ENCODE assay signal across 1 cellular context in the genomic region with DNA sequence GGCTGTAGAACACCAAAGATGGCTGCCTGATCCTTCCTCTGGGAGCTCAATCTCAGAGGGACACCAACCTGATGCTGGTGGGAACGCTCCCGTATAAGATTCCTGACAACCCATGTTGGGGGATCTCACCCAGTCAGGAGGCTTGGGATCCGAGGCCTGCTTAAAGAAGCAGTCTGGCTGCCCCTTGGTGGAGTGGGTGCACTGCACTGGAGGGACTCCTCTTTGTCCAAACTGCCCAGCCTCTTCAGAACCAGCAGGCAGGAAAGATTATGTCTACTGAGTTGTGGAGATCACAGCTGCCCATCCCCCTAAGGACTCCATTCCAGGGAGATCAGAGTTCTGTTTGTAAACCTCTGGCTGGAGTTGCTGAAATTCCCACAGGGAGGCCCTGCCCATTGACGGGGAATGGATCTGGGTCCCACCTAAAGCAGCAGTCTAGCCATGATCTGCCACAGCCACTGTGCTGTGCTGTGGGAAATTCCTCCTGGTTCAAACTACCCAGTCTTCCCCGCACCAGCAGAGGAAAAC.
TF ChIP-seq lines count a peak whose summit lies in the region.

No MANE protein-coding gene starts in this region.

TF ChIP-seq in HepG2, 621 proteins besides CTCF, POLR2A, EP300 and RAD21 (continues in another document):
- TF ChIP-seq, protein P1, sequence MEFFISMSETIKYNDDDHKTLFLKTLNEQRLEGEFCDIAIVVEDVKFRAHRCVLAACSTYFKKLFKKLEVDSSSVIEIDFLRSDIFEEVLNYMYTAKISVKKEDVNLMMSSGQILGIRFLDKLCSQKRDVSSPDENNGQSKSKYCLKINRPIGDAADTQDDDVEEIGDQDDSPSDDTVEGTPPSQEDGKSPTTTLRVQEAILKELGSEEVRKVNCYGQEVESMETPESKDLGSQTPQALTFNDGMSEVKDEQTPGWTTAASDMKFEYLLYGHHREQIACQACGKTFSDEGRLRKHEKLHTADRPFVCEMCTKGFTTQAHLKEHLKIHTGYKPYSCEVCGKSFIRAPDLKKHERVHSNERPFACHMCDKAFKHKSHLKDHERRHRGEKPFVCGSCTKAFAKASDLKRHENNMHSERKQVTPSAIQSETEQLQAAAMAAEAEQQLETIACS (CRISPR knock-in tag; IDR thresholded peaks at IDR 0.05) = no peak
- TF ChIP-seq, protein P2, sequence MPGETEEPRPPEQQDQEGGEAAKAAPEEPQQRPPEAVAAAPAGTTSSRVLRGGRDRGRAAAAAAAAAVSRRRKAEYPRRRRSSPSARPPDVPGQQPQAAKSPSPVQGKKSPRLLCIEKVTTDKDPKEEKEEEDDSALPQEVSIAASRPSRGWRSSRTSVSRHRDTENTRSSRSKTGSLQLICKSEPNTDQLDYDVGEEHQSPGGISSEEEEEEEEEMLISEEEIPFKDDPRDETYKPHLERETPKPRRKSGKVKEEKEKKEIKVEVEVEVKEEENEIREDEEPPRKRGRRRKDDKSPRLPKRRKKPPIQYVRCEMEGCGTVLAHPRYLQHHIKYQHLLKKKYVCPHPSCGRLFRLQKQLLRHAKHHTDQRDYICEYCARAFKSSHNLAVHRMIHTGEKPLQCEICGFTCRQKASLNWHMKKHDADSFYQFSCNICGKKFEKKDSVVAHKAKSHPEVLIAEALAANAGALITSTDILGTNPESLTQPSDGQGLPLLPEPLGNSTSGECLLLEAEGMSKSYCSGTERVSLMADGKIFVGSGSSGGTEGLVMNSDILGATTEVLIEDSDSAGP (CRISPR knock-in tag; IDR thresholded peaks at IDR 0.05; ENCODE audit: borderline replicate concordance) = peak; percentile 56; the same call in 1 of the 2 replicates
- TF ChIP-seq HNRNPUL1 (IDR thresholded peaks at IDR 0.05; ENCODE audit: low read depth, low read length) (no peak), ZNF350 (CRISPR knock-in tag; IDR thresholded peaks at IDR 0.05; ENCODE audit: borderline replicate concordance, low read depth) (peak; percentile 36; the same call in 1 of the 2 replicates), ZMYM4 (CRISPR knock-in tag; IDR thresholded peaks at IDR 0.05) (peak; percentile 54; the same call in 1 of the 2 replicates), ZBTB42 (CRISPR knock-in tag; IDR thresholded peaks at IDR 0.05) (0 out of 2 replicates have a peak, but pooled peaks have one; percentile 65), SALL1 (CRISPR knock-in tag; IDR thresholded peaks at IDR 0.05) (peak; percentile 76), SNRNP70 (IDR thresholded peaks at IDR 0.05; ENCODE audit: low read depth, low read length) (no peak), MED1 (CRISPR knock-in tag; IDR thresholded peaks at IDR 0.05) (0 out of 2 replicates have a peak, but pooled peaks have one; percentile 33), TSC22D2 (CRISPR knock-in tag; IDR thresholded peaks at IDR 0.05; ENCODE audit: borderline replicate concordance) (no peak)
- TF ChIP-seq, protein P3, sequence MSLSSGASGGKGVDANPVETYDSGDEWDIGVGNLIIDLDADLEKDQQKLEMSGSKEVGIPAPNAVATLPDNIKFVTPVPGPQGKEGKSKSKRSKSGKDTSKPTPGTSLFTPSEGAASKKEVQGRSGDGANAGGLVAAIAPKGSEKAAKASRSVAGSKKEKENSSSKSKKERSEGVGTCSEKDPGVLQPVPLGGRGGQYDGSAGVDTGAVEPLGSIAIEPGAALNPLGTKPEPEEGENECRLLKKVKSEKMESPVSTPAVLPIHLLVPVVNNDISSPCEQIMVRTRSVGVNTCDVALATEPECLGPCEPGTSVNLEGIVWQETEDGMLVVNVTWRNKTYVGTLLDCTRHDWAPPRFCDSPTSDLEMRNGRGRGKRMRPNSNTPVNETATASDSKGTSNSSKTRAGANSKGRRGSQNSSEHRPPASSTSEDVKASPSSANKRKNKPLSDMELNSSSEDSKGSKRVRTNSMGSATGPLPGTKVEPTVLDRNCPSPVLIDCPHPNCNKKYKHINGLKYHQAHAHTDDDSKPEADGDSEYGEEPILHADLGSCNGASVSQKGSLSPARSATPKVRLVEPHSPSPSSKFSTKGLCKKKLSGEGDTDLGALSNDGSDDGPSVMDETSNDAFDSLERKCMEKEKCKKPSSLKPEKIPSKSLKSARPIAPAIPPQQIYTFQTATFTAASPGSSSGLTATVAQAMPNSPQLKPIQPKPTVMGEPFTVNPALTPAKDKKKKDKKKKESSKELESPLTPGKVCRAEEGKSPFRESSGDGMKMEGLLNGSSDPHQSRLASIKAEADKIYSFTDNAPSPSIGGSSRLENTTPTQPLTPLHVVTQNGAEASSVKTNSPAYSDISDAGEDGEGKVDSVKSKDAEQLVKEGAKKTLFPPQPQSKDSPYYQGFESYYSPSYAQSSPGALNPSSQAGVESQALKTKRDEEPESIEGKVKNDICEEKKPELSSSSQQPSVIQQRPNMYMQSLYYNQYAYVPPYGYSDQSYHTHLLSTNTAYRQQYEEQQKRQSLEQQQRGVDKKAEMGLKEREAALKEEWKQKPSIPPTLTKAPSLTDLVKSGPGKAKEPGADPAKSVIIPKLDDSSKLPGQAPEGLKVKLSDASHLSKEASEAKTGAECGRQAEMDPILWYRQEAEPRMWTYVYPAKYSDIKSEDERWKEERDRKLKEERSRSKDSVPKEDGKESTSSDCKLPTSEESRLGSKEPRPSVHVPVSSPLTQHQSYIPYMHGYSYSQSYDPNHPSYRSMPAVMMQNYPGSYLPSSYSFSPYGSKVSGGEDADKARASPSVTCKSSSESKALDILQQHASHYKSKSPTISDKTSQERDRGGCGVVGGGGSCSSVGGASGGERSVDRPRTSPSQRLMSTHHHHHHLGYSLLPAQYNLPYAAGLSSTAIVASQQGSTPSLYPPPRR (CRISPR knock-in tag; IDR thresholded peaks at IDR 0.05; ENCODE audit: borderline replicate concordance) = peak; percentile 44; the same call in 1 of the 2 replicates
- TF ChIP-seq, protein P4, sequence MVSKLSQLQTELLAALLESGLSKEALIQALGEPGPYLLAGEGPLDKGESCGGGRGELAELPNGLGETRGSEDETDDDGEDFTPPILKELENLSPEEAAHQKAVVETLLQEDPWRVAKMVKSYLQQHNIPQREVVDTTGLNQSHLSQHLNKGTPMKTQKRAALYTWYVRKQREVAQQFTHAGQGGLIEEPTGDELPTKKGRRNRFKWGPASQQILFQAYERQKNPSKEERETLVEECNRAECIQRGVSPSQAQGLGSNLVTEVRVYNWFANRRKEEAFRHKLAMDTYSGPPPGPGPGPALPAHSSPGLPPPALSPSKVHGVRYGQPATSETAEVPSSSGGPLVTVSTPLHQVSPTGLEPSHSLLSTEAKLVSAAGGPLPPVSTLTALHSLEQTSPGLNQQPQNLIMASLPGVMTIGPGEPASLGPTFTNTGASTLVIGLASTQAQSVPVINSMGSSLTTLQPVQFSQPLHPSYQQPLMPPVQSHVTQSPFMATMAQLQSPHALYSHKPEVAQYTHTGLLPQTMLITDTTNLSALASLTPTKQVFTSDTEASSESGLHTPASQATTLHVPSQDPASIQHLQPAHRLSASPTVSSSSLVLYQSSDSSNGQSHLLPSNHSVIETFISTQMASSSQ (IDR thresholded peaks at IDR 0.05; ENCODE audit: low read depth) = no peak
- TF ChIP-seq, protein P4 (CRISPR knock-in tag; IDR thresholded peaks at IDR 0.05; ENCODE audit: borderline replicate concordance) = peak; percentile 22; the same call in 1 of the 2 replicates
- TF ChIP-seq, protein P5, sequence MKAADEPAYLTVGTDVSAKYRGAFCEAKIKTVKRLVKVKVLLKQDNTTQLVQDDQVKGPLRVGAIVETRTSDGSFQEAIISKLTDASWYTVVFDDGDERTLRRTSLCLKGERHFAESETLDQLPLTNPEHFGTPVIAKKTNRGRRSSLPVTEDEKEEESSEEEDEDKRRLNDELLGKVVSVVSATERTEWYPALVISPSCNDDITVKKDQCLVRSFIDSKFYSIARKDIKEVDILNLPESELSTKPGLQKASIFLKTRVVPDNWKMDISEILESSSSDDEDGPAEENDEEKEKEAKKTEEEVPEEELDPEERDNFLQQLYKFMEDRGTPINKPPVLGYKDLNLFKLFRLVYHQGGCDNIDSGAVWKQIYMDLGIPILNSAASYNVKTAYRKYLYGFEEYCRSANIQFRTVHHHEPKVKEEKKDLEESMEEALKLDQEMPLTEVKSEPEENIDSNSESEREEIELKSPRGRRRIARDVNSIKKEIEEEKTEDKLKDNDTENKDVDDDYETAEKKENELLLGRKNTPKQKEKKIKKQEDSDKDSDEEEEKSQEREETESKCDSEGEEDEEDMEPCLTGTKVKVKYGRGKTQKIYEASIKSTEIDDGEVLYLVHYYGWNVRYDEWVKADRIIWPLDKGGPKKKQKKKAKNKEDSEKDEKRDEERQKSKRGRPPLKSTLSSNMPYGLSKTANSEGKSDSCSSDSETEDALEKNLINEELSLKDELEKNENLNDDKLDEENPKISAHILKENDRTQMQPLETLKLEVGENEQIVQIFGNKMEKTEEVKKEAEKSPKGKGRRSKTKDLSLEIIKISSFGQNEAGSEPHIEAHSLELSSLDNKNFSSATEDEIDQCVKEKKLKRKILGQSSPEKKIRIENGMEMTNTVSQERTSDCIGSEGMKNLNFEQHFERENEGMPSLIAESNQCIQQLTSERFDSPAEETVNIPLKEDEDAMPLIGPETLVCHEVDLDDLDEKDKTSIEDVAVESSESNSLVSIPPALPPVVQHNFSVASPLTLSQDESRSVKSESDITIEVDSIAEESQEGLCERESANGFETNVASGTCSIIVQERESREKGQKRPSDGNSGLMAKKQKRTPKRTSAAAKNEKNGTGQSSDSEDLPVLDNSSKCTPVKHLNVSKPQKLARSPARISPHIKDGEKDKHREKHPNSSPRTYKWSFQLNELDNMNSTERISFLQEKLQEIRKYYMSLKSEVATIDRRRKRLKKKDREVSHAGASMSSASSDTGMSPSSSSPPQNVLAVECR (CRISPR knock-in tag; IDR thresholded peaks at IDR 0.05; ENCODE audit: borderline replicate concordance) = peak; percentile 26; the same call in 1 of the 2 replicates
- TF ChIP-seq, protein P6, sequence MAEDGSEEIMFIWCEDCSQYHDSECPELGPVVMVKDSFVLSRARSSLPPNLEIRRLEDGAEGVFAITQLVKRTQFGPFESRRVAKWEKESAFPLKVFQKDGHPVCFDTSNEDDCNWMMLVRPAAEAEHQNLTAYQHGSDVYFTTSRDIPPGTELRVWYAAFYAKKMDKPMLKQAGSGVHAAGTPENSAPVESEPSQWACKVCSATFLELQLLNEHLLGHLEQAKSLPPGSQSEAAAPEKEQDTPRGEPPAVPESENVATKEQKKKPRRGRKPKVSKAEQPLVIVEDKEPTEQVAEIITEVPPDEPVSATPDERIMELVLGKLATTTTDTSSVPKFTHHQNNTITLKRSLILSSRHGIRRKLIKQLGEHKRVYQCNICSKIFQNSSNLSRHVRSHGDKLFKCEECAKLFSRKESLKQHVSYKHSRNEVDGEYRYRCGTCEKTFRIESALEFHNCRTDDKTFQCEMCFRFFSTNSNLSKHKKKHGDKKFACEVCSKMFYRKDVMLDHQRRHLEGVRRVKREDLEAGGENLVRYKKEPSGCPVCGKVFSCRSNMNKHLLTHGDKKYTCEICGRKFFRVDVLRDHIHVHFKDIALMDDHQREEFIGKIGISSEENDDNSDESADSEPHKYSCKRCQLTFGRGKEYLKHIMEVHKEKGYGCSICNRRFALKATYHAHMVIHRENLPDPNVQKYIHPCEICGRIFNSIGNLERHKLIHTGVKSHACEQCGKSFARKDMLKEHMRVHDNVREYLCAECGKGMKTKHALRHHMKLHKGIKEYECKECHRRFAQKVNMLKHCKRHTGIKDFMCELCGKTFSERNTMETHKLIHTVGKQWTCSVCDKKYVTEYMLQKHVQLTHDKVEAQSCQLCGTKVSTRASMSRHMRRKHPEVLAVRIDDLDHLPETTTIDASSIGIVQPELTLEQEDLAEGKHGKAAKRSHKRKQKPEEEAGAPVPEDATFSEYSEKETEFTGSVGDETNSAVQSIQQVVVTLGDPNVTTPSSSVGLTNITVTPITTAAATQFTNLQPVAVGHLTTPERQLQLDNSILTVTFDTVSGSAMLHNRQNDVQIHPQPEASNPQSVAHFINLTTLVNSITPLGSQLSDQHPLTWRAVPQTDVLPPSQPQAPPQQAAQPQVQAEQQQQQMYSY (CRISPR knock-in tag; IDR thresholded peaks at IDR 0.05) = peak; percentile 68; the same call in 1 of the 2 replicates
- TF ChIP-seq, protein P7, sequence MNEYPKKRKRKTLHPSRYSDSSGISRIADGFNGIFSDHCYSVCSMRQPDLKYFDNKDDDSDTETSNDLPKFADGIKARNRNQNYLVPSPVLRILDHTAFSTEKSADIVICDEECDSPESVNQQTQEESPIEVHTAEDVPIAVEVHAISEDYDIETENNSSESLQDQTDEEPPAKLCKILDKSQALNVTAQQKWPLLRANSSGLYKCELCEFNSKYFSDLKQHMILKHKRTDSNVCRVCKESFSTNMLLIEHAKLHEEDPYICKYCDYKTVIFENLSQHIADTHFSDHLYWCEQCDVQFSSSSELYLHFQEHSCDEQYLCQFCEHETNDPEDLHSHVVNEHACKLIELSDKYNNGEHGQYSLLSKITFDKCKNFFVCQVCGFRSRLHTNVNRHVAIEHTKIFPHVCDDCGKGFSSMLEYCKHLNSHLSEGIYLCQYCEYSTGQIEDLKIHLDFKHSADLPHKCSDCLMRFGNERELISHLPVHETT (CRISPR knock-in tag; conservative IDR thresholded peaks at IDR 0.05) = no peak
- TF ChIP-seq, protein P8, sequence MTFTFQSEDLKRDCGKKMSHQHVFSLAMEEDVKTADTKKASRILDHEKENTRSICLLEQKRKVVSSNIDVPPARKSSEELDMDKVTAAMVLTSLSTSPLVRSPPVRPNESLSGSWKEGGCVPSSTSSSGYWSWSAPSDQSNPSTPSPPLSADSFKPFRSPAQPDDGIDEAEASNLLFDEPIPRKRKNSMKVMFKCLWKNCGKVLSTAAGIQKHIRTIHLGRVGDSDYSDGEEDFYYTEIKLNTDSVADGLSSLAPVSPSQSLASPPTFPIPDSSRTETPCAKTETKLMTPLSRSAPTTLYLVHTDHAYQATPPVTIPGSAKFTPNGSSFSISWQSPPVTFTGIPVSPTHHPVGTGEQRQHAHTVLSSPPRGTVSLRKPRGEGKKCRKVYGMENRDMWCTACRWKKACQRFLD (CRISPR knock-in tag; IDR thresholded peaks at IDR 0.05; ENCODE audit: borderline replicate concordance) = 0 out of 2 replicates have a peak, but pooled peaks have one; percentile 37
- TF ChIP-seq, protein P9, sequence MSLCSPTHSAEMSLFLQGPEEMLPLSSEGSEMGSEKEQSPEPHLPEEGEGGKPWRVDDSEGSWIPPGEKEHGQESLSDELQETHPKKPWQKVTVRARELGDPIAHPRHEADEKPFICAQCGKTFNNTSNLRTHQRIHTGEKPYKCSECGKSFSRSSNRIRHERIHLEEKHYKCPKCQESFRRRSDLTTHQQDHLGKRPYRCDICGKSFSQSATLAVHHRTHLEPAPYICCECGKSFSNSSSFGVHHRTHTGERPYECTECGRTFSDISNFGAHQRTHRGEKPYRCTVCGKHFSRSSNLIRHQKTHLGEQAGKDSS (CRISPR knock-in tag; IDR thresholded peaks at IDR 0.05; ENCODE audit: borderline replicate concordance, low read depth) = 0 out of 2 replicates have a peak, but pooled peaks have one; percentile 54
